In the genomic region with DNA sequence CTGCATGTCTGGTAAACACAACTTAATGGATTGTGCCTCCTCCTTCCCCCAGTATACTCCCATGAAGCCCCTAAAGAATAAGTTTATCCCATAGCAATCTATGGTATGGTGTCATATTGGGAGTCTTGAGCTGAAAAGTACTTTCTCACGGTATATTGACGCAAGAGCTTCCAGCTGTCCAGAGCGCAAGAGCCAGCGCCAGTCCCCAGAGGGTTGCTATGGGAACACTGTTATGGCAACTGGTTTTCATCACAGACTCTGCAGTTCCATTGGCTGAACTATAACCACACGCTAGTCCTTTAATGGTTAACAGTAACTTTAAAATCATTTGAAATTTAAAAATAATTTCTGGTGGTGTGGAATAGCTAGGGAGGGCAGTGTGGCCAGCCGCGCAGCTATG, we compare ENCODE assay signal across 12 cellular contexts. TPM values are rescaled to one million over a fixed set of nuclear protein-coding genes. Genes with fewer than 3 reads are reported as not detected.
DNase-seq lines count a peak whose midpoint lies in the region; ATAC-seq, FAIRE-seq and TF ChIP-seq lines count a peak whose summit lies in the region.
"Had no signal": no experiment of that assay in that cellular context is flagged by ENCODE, and none has a peak within 500 bp of the region (broad histone marks: within the 10 kb centered on the region; RNA-seq: fewer than 3 reads in every experiment).

No MANE protein-coding gene starts in this region.

- intact Hi-C loops in heart left ventricle (cut with DNase I) = no loop called here
- intact Hi-C loops in posterior vena cava (cut with DNase I) = no loop called here

- no peaks in the 10 kb centered on the region for H3K9me3 ChIP-seq in BE2C
- no peaks in the 10 kb centered on the region for H3K9me3 ChIP-seq in heart left ventricle
- H3K9me3 ChIP-seq: SJCRH30, testis had no signal

- H3K36me3 ChIP-seq in BE2C (no peaks in the 10 kb centered on the region; the same call in 1 of the 2 replicates), heart left ventricle (peaks cover 0 to 27% (median 22%) of the 10 kb centered on the region in 9 donors)

- no peak overlapping the region for H3K4me3 ChIP-seq in BE2C (ENCODE audit: low read depth, low read length)
- peak overlapping the region in 4 of 12 donors; percentile 2 to 14 (median 9) for H3K4me3 ChIP-seq in heart left ventricle
- H3K4me3 ChIP-seq: SJCRH30, testis had no signal

- peak overlapping the region; percentile 7 for H3K27ac ChIP-seq in adipose tissue (ENCODE audit: low read depth, low read length)
- peak overlapping the region; percentile 74 to 95 (median 84) for H3K27ac ChIP-seq in heart left ventricle
- H3K27ac ChIP-seq: SJCRH30 had no signal

- ATAC-seq in heart left ventricle = peak; percentile 83 to 92 (median 91)
- ATAC-seq in GM18502 (IDR thresholded peaks at IDR 0.05; ENCODE audit: poor library complexity, unreplicated experiment) = no peak
- no peak for ATAC-seq in HG02870 (IDR thresholded peaks at IDR 0.05; ENCODE audit: unreplicated experiment)

- H3K27me3 ChIP-seq in BE2C = no peaks in the 10 kb centered on the region
- H3K27me3 ChIP-seq in heart left ventricle = no peaks in the 10 kb centered on the region
- H3K27me3 ChIP-seq: SJCRH30, testis had no signal

- DNase-seq in BE2C (peak; percentile 67), heart left ventricle (peak; percentile 75 to 86 (median 83)), posterior vena cava (ENCODE audit: low spot score) (peak; percentile 86), epidermal melanocyte (ENCODE audit: insufficient read length, low spot score) (no peak), RCC 7860 (ENCODE audit: low spot score) (no peak)
- DNase-seq: kidney, NCI-H1105 treated with DMSO at 0.1 percent for 48 hours, SJCRH30, testis had no signal

- TF ChIP-seq POLR2A in heart left ventricle (IDR thresholded peaks at IDR 0.05) = no peak

- WGBS in adipose tissue, 3 donors = 59 to 78% (median 72%) methylated on average over 7 of the region's 7 CpGs
- 47 to 78% (median 72%) methylated on average over 7 of the region's 7 CpGs for WGBS in heart left ventricle, 4 donors

- no peak for FAIRE-seq in RCC 7860 (lab: Jason Lieb, UNC)
- FAIRE-seq: kidney had no signal

- H3K4me1 ChIP-seq in BE2C (peaks cover 3% of the 10 kb centered on the region), heart left ventricle (peaks cover 0 to 36% (median 8%) of the 10 kb centered on the region in 12 donors)
- H3K4me1 ChIP-seq: SJCRH30, testis had no signal

- TF ChIP-seq CTCF in BE2C (IDR thresholded peaks at IDR 0.05; ENCODE audit: low read depth, low read length) (no peak), heart left ventricle (IDR thresholded peaks at IDR 0.05) (no peak)

RNA-seq across cellular contexts. Expression of gene PRPF18, which starts 46.9 kb away (rescaled TPM):
- polyA plus RNA-seq in BE2C (2012; ENCODE audit: insufficient read depth, insufficient read length, low read depth) = 23.4 TPM
- polyA plus RNA-seq in adipose tissue = 10 to 100 TPM in 2 of 3 donors, 1 to 10 TPM in 1; 8.9 to 19.2 (median 13.9) TPM
- 10 to 100 TPM; 12.3 to 16.3 (median 14.7) TPM for total RNA-seq in heart left ventricle
- 10 to 100 TPM in 1 of 2 donors, 1 to 10 TPM in 1; 8.9 to 19.1 TPM for polyA plus RNA-seq in heart left ventricle
- total RNA-seq in posterior vena cava = 10 to 100 TPM; 16.8 to 17.3 TPM

Comparison
In these comparisons a context has a peak if more than half of its experiments do, and no peak if none do; other contexts are left out.
1. DNase-seq: peak in BE2C (single experiment), heart left ventricle (5 of 5) and posterior vena cava (single experiment); none in epidermal melanocyte (single experiment) and RCC 7860 (single experiment).
2. ATAC-seq: peak in heart left ventricle (4 of 4); none in GM18502 (single experiment) and HG02870 (single experiment).